Comparison of ENCODE assay signal across 10 cellular contexts in genomic region chr22:20424937-20425587, GRCh38. TPM values are rescaled to one million over a fixed set of nuclear protein-coding genes. Genes with fewer than 3 reads are reported as not detected.
DNase-seq lines count a peak whose midpoint lies in the region; ATAC-seq, FAIRE-seq and TF ChIP-seq lines count a peak whose summit lies in the region.
"Had no signal": no experiment of that assay in that cellular context is flagged by ENCODE, and none has a peak within 500 bp of the region (broad histone marks: within the 10 kb centered on the region; RNA-seq: fewer than 3 reads in every experiment).

No MANE protein-coding gene starts in this region.

- peaks cover 0 to 78% (median 0%) of the 10 kb centered on the region in 4 donors for H3K27me3 ChIP-seq in esophagus squamous epithelium
- H3K27me3 ChIP-seq in pancreas, result peaks cover 0 to 25% (median 0%) of the 10 kb centered on the region in 4 donors
- peaks cover 0 to 15% of the 10 kb centered on the region in 2 donors for H3K27me3 ChIP-seq in body of pancreas

- H3K36me3 ChIP-seq in esophagus squamous epithelium, result peaks cover 0 to 32% (median 0%) of the 10 kb centered on the region in 3 donors
- H3K36me3 ChIP-seq in pancreas, result no peaks in the 10 kb centered on the region
- no peaks in the 10 kb centered on the region for H3K36me3 ChIP-seq in body of pancreas (replicated peaks in 1 of 2; ENCODE audit: insufficient read depth in 1 of 2, low read depth in 2 of 2)
- H3K36me3 ChIP-seq: right lobe of liver had no signal

- POLR2A ChIA-PET in T-cell (lab: Charles Lee), result no interaction called here

- H3K9me3 ChIP-seq in esophagus squamous epithelium (no peaks in the 10 kb centered on the region), pancreas (no peaks in the 10 kb centered on the region), body of pancreas (no peaks in the 10 kb centered on the region)
- H3K9me3 ChIP-seq: right lobe of liver had no signal

- intact Hi-C loops in esophagus squamous epithelium (cut with DNase I) (loop anchor here (5.0 kb wide), 1 partner anchor 32 kb away; no protein-coding TSS in a partner anchor), pancreas (cut with DNase I) (loop anchor here in 1 of 3 donors (10.0 kb wide), 1 partner anchor 70 kb away; the partner anchor contains the start of gene KLHL22), body of pancreas (cut with DNase I) (loop anchor here (5.0 kb wide), 1 partner anchor 67 kb away; no protein-coding TSS in a partner anchor)

- peaks cover 0 to 28% of the 10 kb centered on the region in 2 donors for H3K27me3 Mint-ChIP-seq in T-cell

- H3K4me1 ChIP-seq in esophagus squamous epithelium, result peaks cover 30 to 63% (median 36%) of the 10 kb centered on the region in 3 donors
- peaks cover 0 to 7% (median 3%) of the 10 kb centered on the region in 3 donors for H3K4me1 ChIP-seq in pancreas
- peaks cover 29% of the 10 kb centered on the region for H3K4me1 ChIP-seq in body of pancreas

- peak overlapping the region in 2 of 4 donors; percentile 9 to 62 for H3K27ac ChIP-seq in esophagus squamous epithelium
- no peak overlapping the region for H3K27ac ChIP-seq in pancreas
- H3K27ac ChIP-seq in body of pancreas, result no peak overlapping the region
- H3K27ac ChIP-seq: right lobe of liver had no signal

- ATAC-seq in T-cell (replicated peaks in 1 of 4), result no peak
- ATAC-seq in pancreas, result peak in 3 of 4 donors; percentile 10 to 30 (median 21)
- ATAC-seq in body of pancreas, result no peak
- no peak for ATAC-seq in HG02973 (IDR thresholded peaks at IDR 0.05; ENCODE audit: unreplicated experiment)
- no peak for ATAC-seq in GM18502 (IDR thresholded peaks at IDR 0.05; ENCODE audit: poor library complexity, unreplicated experiment)
- ATAC-seq: right lobe of liver had no signal

- H3K36me3 Mint-ChIP-seq in T-cell, result no peaks in the 10 kb centered on the region

- TF ChIP-seq POLR2A in esophagus squamous epithelium (IDR thresholded peaks at IDR 0.05) (no peak), body of pancreas (IDR thresholded peaks at IDR 0.05) (no peak)

- H3K4me3 ChIP-seq in esophagus squamous epithelium, result peak overlapping the region; percentile 20 to 60 (median 37)
- H3K4me3 ChIP-seq in pancreas, result peak overlapping the region in 1 of 4 donors; percentile 31
- H3K4me3 ChIP-seq in body of pancreas, result no peak overlapping the region
- H3K4me3 ChIP-seq: right lobe of liver had no signal

- 87 to 89% methylated on average over 3 of the region's 61 CpGs for WGBS in esophagus squamous epithelium, 2 donors
- 39 to 52% methylated on average over 38 to 61 of the region's 61 CpGs for WGBS in pancreas, 2 donors
- WGBS in body of pancreas, 2 donors, result 42 to 69% methylated on average over 10 to 29 of the region's 61 CpGs

- no peaks in the 10 kb centered on the region for H3K9me3 Mint-ChIP-seq in T-cell
- H3K9me3 Mint-ChIP-seq: central memory CD8-positive, alpha-beta T cell had no signal

- no peak overlapping the region for H3K27ac Mint-ChIP-seq in T-cell

- DNase-seq in ELF-1 (ENCODE audit: low read depth, low spot score), result peak; percentile 92
- peak in 1 of 34 experiments; percentile 16 for DNase-seq in T-cell
- DNase-seq in esophagus squamous epithelium (lab: John Stamatoyannopoulos, UW), result no peak
- peak in 2 of 6 donors; percentile 58 to 70 for DNase-seq in pancreas
- no peak for DNase-seq in body of pancreas
- no peak for DNase-seq in medulla oblongata (ENCODE audit: extremely low spot score)

- no peak for FAIRE-seq in pancreas (lab: Jason Lieb, UNC)

- peaks cover 10 to 23% (median 20%) of the 10 kb centered on the region in 3 donors for H3K4me1 Mint-ChIP-seq in T-cell

- peak overlapping the region; percentile 54 to 70 (median 56) for H3K4me3 Mint-ChIP-seq in T-cell
- H3K4me3 Mint-ChIP-seq: central memory CD8-positive, alpha-beta T cell had no signal

- TF ChIP-seq CTCF in esophagus squamous epithelium (IDR thresholded peaks at IDR 0.05) (no peak), pancreas (IDR thresholded peaks at IDR 0.05) (no peak), body of pancreas (IDR thresholded peaks at IDR 0.05) (no peak)

- CTCF ChIA-PET in T-cell (lab: Charles Lee), result no interaction called here

RNA-seq across cellular contexts. Expression of gene SCARF2, which starts 12.6 kb away (rescaled TPM):
- total RNA-seq in T-cell, result 1 to 10 TPM; 1.6 to 3.1 (median 2.9) TPM
- 1 to 10 TPM; 1.1 to 6.9 (median 2.4) TPM for total RNA-seq in esophagus squamous epithelium
- total RNA-seq in pancreas, result 1 to 10 TPM; 1.1 to 5.2 (median 1.8) TPM
- polyA plus RNA-seq in pancreas, result 1 to 10 TPM; 1.2 TPM
- 10 to 100 TPM in 1 of 2 donors, 1 to 10 TPM in 1; 9.9 to 13.5 TPM for total RNA-seq in body of pancreas

RNA-seq across cellular contexts. Expression of gene ZNF74, which starts 31.1 kb away (rescaled TPM):
- total RNA-seq in T-cell (10 to 100 TPM in 3 of 5 donors, 1 to 10 TPM in 2; 6.8 to 19.7 (median 17.3) TPM), esophagus squamous epithelium (10 to 100 TPM in 1 of 4 donors, 1 to 10 TPM in 3; 7.9 to 10.7 (median 9.2) TPM), pancreas (1 to 10 TPM; 5.0 to 9.1 (median 6.4) TPM), body of pancreas (10 to 100 TPM in 1 of 2 donors, 1 to 10 TPM in 1; 7.3 to 10.4 TPM)
- 1 to 10 TPM; 5.2 to 5.4 TPM for polyA plus RNA-seq in pancreas

Comparison
In these comparisons a context has a peak if more than half of its experiments do, and no peak if none do; other contexts are left out.
1. ATAC-seq: peak in pancreas (3 of 4); none in T-cell (0 of 4), body of pancreas (single experiment), HG02973 (single experiment) and GM18502 (single experiment).
2. H3K4me3 ChIP-seq: peak in esophagus squamous epithelium (4 of 4); none in body of pancreas (0 of 2).